Comparison of ENCODE assay signal across 7 cellular contexts in the genomic region with DNA sequence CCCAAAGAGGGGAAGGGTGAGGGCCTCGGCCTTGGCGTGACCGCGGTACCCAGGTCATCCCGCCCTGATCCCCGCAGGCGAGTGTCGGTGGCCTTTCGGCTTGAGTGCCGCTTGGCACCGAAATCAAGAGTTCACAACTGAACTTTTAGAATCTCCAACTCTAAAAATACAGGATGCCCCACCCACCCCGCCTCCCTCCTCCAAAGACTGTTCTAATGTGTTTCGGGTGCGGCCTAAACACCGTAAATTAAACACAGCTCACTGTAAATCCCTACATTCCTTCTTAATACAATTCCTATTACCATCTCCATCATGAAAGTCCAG. TPM values are rescaled to one million over a fixed set of nuclear protein-coding genes. Genes with fewer than 3 reads are reported as not detected.
A peak's percentile ranks its signal among the peaks of the same experiment; 100 is the strongest.
DNase-seq lines count a peak whose midpoint lies in the region; ATAC-seq, FAIRE-seq and TF ChIP-seq lines count a peak whose summit lies in the region.

No MANE protein-coding gene starts in this region.

- H3K27ac Mint-ChIP-seq in IgD-negative memory B cell (peak overlapping the region in 1 of 3 donors; percentile 48), astrocyte (ENCODE audit: unreplicated experiment) (no peak overlapping the region)

- no peak overlapping the region for H3K4me2 ChIP-seq in astrocyte (ENCODE audit: low read length)

- peaks cover 21% of the 10 kb centered on the region for H3K27me3 Mint-ChIP-seq in IgD-negative memory B cell
- peaks cover 5% of the 10 kb centered on the region for H3K27me3 Mint-ChIP-seq in astrocyte (ENCODE audit: low read depth, unreplicated experiment)

- H3K4me1 Mint-ChIP-seq in IgD-negative memory B cell (peaks cover 3 to 6% (median 6%) of the 10 kb centered on the region in 3 donors), astrocyte (ENCODE audit: low read depth, unreplicated experiment) (no peaks in the 10 kb centered on the region)

- H3K36me3 ChIP-seq in astrocyte (ENCODE audit: insufficient read depth, low read length), result no peaks in the 10 kb centered on the region
- no peaks in the 10 kb centered on the region for H3K36me3 ChIP-seq in suprapubic skin

- H3K4me1 ChIP-seq in astrocyte (ENCODE audit: insufficient read depth, low read length), result peaks cover 9% of the 10 kb centered on the region
- peaks cover 42% of the 10 kb centered on the region for H3K4me1 ChIP-seq in suprapubic skin

- no peak for FAIRE-seq in astrocyte (lab: Jason Lieb, UNC)

- no peak overlapping the region for H3K9ac ChIP-seq in astrocyte (ENCODE audit: low read length)

- DNase-seq in astrocyte (ENCODE audit: low read depth), result no peak
- peak in 1 of 2 donors; percentile 83 for DNase-seq in suprapubic skin (ENCODE audit: low spot score in 2 of 2)
- DNase-seq in putamen (ENCODE audit: low spot score), result no peak
- no peak for DNase-seq in occipital lobe (lab: John Stamatoyannopoulos, UW)

- peak in 1 of 2 donors; percentile 19 for TF ChIP-seq POLR2A in suprapubic skin (IDR thresholded peaks at IDR 0.05)

- WGBS in suprapubic skin, result 0% methylated on average over 14 of the region's 15 CpGs

- TF ChIP-seq CTCF in astrocyte (IDR thresholded peaks at IDR 0.05; ENCODE audit: insufficient read depth, low read depth, low read length) (no peak), suprapubic skin (IDR thresholded peaks at IDR 0.05) (no peak)

- H2AFZ ChIP-seq in astrocyte (ENCODE audit: low read depth, low read length), result peak overlapping the region; percentile 93

- H3K4me3 Mint-ChIP-seq in IgD-negative memory B cell (peak overlapping the region in 3 of 4 donors; percentile 37 to 57 (median 49)), astrocyte (ENCODE audit: unreplicated experiment) (no peak overlapping the region)

- no peak for ATAC-seq in HG03039 (IDR thresholded peaks at IDR 0.05; ENCODE audit: unreplicated experiment)

- H3K9me3 Mint-ChIP-seq in IgD-negative memory B cell (peaks cover 0 to 5% (median 0%) of the 10 kb centered on the region in 3 donors), astrocyte (ENCODE audit: unreplicated experiment) (no peaks in the 10 kb centered on the region)

- no peaks in the 10 kb centered on the region for H3K9me3 ChIP-seq in astrocyte (ENCODE audit: insufficient read depth, low read depth, low read length)
- no peaks in the 10 kb centered on the region for H3K9me3 ChIP-seq in suprapubic skin

- H3K79me2 ChIP-seq in astrocyte (ENCODE audit: insufficient read depth, low read length), result no peaks in the 10 kb centered on the region

- H3K4me3 ChIP-seq in astrocyte (ENCODE audit: insufficient read depth, low read depth, low read length), result no peak overlapping the region
- peak overlapping the region; percentile 84 for H3K4me3 ChIP-seq in suprapubic skin

- H3K27ac ChIP-seq in astrocyte (ENCODE audit: low read depth, low read length), result no peak overlapping the region
- peak overlapping the region; percentile 83 for H3K27ac ChIP-seq in layer of hippocampus (ENCODE audit: low read depth, low read length)
- H3K27ac ChIP-seq in suprapubic skin, result peak overlapping the region; percentile 99

- H4K20me1 ChIP-seq in astrocyte (ENCODE audit: insufficient read depth, low read length), result no peaks in the 10 kb centered on the region

- H3K27me3 ChIP-seq in astrocyte (ENCODE audit: insufficient read depth, low read length), result no peaks in the 10 kb centered on the region
- no peaks in the 10 kb centered on the region for H3K27me3 ChIP-seq in layer of hippocampus (ENCODE audit: control insufficient read depth, insufficient read depth, low read length)
- H3K27me3 ChIP-seq in suprapubic skin, result no peaks in the 10 kb centered on the region

- no peaks in the 10 kb centered on the region for H3K36me3 Mint-ChIP-seq in IgD-negative memory B cell
- H3K36me3 Mint-ChIP-seq in astrocyte (ENCODE audit: low read depth, unreplicated experiment), result peaks cover 2% of the 10 kb centered on the region

- TF ChIP-seq EP300 in suprapubic skin (IDR thresholded peaks at IDR 0.05), result no peak

RNA-seq across cellular contexts. Expression of a gene that starts 11.4 kb away (rescaled TPM):
- polyA plus RNA-seq in IgD-negative memory B cell, result not detected
- total RNA-seq in astrocyte (0.94 and 1.3 TPM in 2 replicates), suprapubic skin (100 to 1,000 TPM in 1 of 4 donors, 10 to 100 TPM in 3; 74.2 to 143 (median 93.7) TPM), occipital lobe (not detected)

RNA-seq across cellular contexts. Expression of a gene that starts 20.0 kb away (rescaled TPM):
- polyA plus RNA-seq in IgD-negative memory B cell, result not detected
- total RNA-seq in astrocyte, result 2.8 and 2.9 TPM in 2 replicates
- 100 to 1,000 TPM; 157 to 297 (median 204) TPM for total RNA-seq in suprapubic skin
- total RNA-seq in occipital lobe, result 1.9 TPM

RNA-seq across cellular contexts. Expression of a gene that starts 22.1 kb away (rescaled TPM):
- 2.4 TPM for polyA plus RNA-seq in IgD-negative memory B cell
- total RNA-seq in astrocyte (118 and 128 TPM in 2 replicates), suprapubic skin (100 to 1,000 TPM; 276 to 352 (median 281) TPM), occipital lobe (14.8 TPM)

RNA-seq across cellular contexts. Expression of a gene that starts 53.5 kb away (rescaled TPM):
- not detected for polyA plus RNA-seq in IgD-negative memory B cell
- 0.72 and 2.5 TPM in 2 replicates for total RNA-seq in astrocyte
- total RNA-seq in suprapubic skin, result 10 to 100 TPM; 12.4 to 29.9 (median 27.8) TPM
- total RNA-seq in occipital lobe, result not detected

Comparison
In these comparisons a context has a peak if more than half of its experiments do, and no peak if none do; other contexts are left out.
1. RNA of a gene that starts 11.4 kb away (total RNA-seq): 74.2 to 143 TPM in suprapubic skin; 0.94 to 1.3 TPM in astrocyte and not detected in occipital lobe (single experiment); every median in the first group is over 10 times any median in the second.
2. RNA of a gene that starts 20.0 kb away (total RNA-seq): 157 to 297 TPM in suprapubic skin; 2.8 to 2.9 TPM in astrocyte and 1.9 TPM in occipital lobe (single experiment); every median in the first group is over 10 times any median in the second.